In genomic region chr12:93378373-93379310, GRCh38 we compare ENCODE assay signal across 8 cellular contexts. TPM values are rescaled to one million over a fixed set of nuclear protein-coding genes. Genes with fewer than 3 reads are reported as not detected.
DNase-seq lines count a peak whose midpoint lies in the region; ATAC-seq, FAIRE-seq and TF ChIP-seq lines count a peak whose summit lies in the region.

No MANE protein-coding gene starts in this region.

- no TSS peak for BruUV-seq in A673 (replicated peaks; lab: Mats Ljungman, UMichigan)

- POLR2A ChIA-PET in A673 (lab: Charles Lee; ENCODE audit: low non-redundant PET), result no interaction called here

- CTCF ChIA-PET in A673 (lab: Charles Lee), result interaction anchor here (0.6 kb wide), 1 partner anchor 175 kb away, joined by 3 read pairs; no protein-coding TSS in a partner anchor

- FAIRE-seq in GM18507 (lab: Jason Lieb, UNC), result peak; percentile 59

- intact Hi-C loops in A673 (cut with micrococcal nuclease; ENCODE audit: unreplicated experiment), result loop anchor here (5.0 to 10.0 kb wide), 2 partner anchors 154 to 281 kb away; no protein-coding TSS in a partner anchor
- intact Hi-C loops in activated CD4-positive, alpha-beta T cell treated with anti-CD3 and anti-CD28 coated beads, Interleukin-2, amount 10 ng/mL, durations not matched to agents 24 days and 14 days (cut with micrococcal nuclease), result loop anchor here (1.0 to 5.0 kb wide), 5 partner anchors 38 to 451 kb away; partner anchors contain the start of genes EEA1 and UBE2N
- intact Hi-C loops in dendritic cell treated with granulocyte-macrophage colony-stimulating factor and Interleukin-4, amounts not matched to agents 40 ng/mL and 50 ng/mL, for 4 days (cut with micrococcal nuclease), result loop anchor here (5.0 kb wide), 2 partner anchors 281 to 391 kb away; no protein-coding TSS in a partner anchor

- H3K9me3 Mint-ChIP-seq in activated CD4-positive, alpha-beta T cell treated with anti-CD3 and anti-CD28 coated beads, Interleukin-2, amount 10 ng/mL, durations not matched to agents 24 days and 14 days, result no peaks in the 10 kb centered on the region
- H3K9me3 Mint-ChIP-seq in dendritic cell treated with granulocyte-macrophage colony-stimulating factor and Interleukin-4, amounts not matched to agents 40 ng/mL and 50 ng/mL, for 4 days, result no peaks in the 10 kb centered on the region

- WGBS in lung, 2 donors, result 0% methylated on average over 43 to 45 of the region's 45 CpGs

- TF ChIP-seq CTCF in A673 (conservative IDR thresholded peaks at IDR 0.05; ENCODE audit: low read depth, low read length), result no peak
- no peak for TF ChIP-seq CTCF in lung (IDR thresholded peaks at IDR 0.05; ENCODE audit: control extremely low read depth, extremely low read depth)

- peak; percentile 70 for DNase-seq in A673 (ENCODE audit: low spot score)
- no peak for DNase-seq in GM18507 (ENCODE audit: extremely low spot score, insufficient read length, low read depth)
- peak; percentile 37 for DNase-seq in NCI-H460 (ENCODE audit: extremely low read depth, low read depth)
- DNase-seq in activated CD4-positive, alpha-beta T cell treated with anti-CD3 and anti-CD28 coated beads, Interleukin-2, amount 10 ng/mL, durations not matched to agents 24 days and 14 days, result peak; percentile 90
- peak; percentile 51 for DNase-seq in lung (ENCODE audit: low spot score)
- peak; percentile 41 for DNase-seq in stimulated activated CD8-positive, alpha-beta memory T cell treated with anti-CD3 and anti-CD28 coated beads, Interleukin-12 subunit alpha, Interleukin-12 subunit beta, amount 100 ng/mL, for 4 hours (ENCODE audit: low read depth)

- H3K27ac Mint-ChIP-seq in activated CD4-positive, alpha-beta T cell treated with anti-CD3 and anti-CD28 coated beads, Interleukin-2, amount 10 ng/mL, durations not matched to agents 24 days and 14 days, result peak overlapping the region; percentile 100
- H3K27ac Mint-ChIP-seq in dendritic cell treated with granulocyte-macrophage colony-stimulating factor and Interleukin-4, amounts not matched to agents 40 ng/mL and 50 ng/mL, for 4 days, result peak overlapping the region; percentile 95

- H3K27me3 ChIP-seq in A673 (replicated peaks; ENCODE audit: insufficient read depth, low read depth, low read length, poor library complexity) (no peaks in the 10 kb centered on the region), lung (ENCODE audit: control insufficient read depth, insufficient read depth) (no peaks in the 10 kb centered on the region)

- peak overlapping the region; percentile 100 for H3K4me3 Mint-ChIP-seq in activated CD4-positive, alpha-beta T cell treated with anti-CD3 and anti-CD28 coated beads, Interleukin-2, amount 10 ng/mL, durations not matched to agents 24 days and 14 days
- peak overlapping the region; percentile 99 for H3K4me3 Mint-ChIP-seq in dendritic cell treated with granulocyte-macrophage colony-stimulating factor and Interleukin-4, amounts not matched to agents 40 ng/mL and 50 ng/mL, for 4 days

- H3K36me3 Mint-ChIP-seq in activated CD4-positive, alpha-beta T cell treated with anti-CD3 and anti-CD28 coated beads, Interleukin-2, amount 10 ng/mL, durations not matched to agents 24 days and 14 days (ENCODE audit: low read depth), result peaks cover 18% of the 10 kb centered on the region
- peaks cover 19% of the 10 kb centered on the region for H3K36me3 Mint-ChIP-seq in dendritic cell treated with granulocyte-macrophage colony-stimulating factor and Interleukin-4, amounts not matched to agents 40 ng/mL and 50 ng/mL, for 4 days (ENCODE audit: low read depth)

- peak overlapping the region; percentile 81 for H3K27ac ChIP-seq in A673 (ENCODE audit: low read depth, low read length, poor library complexity, severe bottlenecking)
- peak overlapping the region; percentile 90 to 94 for H3K27ac ChIP-seq in lung (ENCODE audit: low read depth in 1 of 2, low read length in 1 of 2)

- H3K27me3 Mint-ChIP-seq in activated CD4-positive, alpha-beta T cell treated with anti-CD3 and anti-CD28 coated beads, Interleukin-2, amount 10 ng/mL, durations not matched to agents 24 days and 14 days, result no peaks in the 10 kb centered on the region
- H3K27me3 Mint-ChIP-seq in dendritic cell treated with granulocyte-macrophage colony-stimulating factor and Interleukin-4, amounts not matched to agents 40 ng/mL and 50 ng/mL, for 4 days, result no peaks in the 10 kb centered on the region

- H3K4me1 Mint-ChIP-seq in activated CD4-positive, alpha-beta T cell treated with anti-CD3 and anti-CD28 coated beads, Interleukin-2, amount 10 ng/mL, durations not matched to agents 24 days and 14 days, result peaks cover 37% of the 10 kb centered on the region
- H3K4me1 Mint-ChIP-seq in dendritic cell treated with granulocyte-macrophage colony-stimulating factor and Interleukin-4, amounts not matched to agents 40 ng/mL and 50 ng/mL, for 4 days (ENCODE audit: low read depth), result peaks cover 62% of the 10 kb centered on the region

- H3K4me3 ChIP-seq in A673 (ENCODE audit: low read depth, low read length, poor library complexity, severe bottlenecking) (peak overlapping the region; percentile 89), lung (peak overlapping the region; percentile 54)

- H3K4me1 ChIP-seq in A673 (ENCODE audit: insufficient read depth, low read length, poor library complexity, severe bottlenecking) (peaks cover 28% of the 10 kb centered on the region), lung (ENCODE audit: control insufficient read depth in 2 of 2, insufficient read depth in 2 of 2, low read length in 2 of 2) (peaks cover 4 to 7% of the 10 kb centered on the region in 2 donors)

- H3K9me3 ChIP-seq in A673 (ENCODE audit: low read depth, low read length, poor library complexity, severe bottlenecking) (no peaks in the 10 kb centered on the region), lung (ENCODE audit: control insufficient read depth in 2 of 2, insufficient read depth in 1 of 2, low read length in 1 of 2) (no peaks in the 10 kb centered on the region)

- H3K36me3 ChIP-seq in A673 (ENCODE audit: insufficient read depth, low read length, poor library complexity, severe bottlenecking) (no peaks in the 10 kb centered on the region), lung (ENCODE audit: control insufficient read depth in 2 of 2, insufficient read depth in 2 of 2, low read length in 2 of 2) (no peaks in the 10 kb centered on the region)

- peak; percentile 31 for ATAC-seq in HG03025 (IDR thresholded peaks at IDR 0.05; ENCODE audit: low FRiP score, unreplicated experiment)
- no peak for ATAC-seq in lung (ENCODE audit: insufficient read depth, low FRiP score)

RNA-seq across cellular contexts. Expression of gene NUDT4, which starts 0.9 kb away (rescaled TPM):
- 79.6 and 93.8 TPM in 2 replicates for total RNA-seq in A673 (2021)
- 96.5 and 101 TPM in 2 replicates for total RNA-seq in NCI-H460 (2014; rRNA removed; shearing (Covaris generic))
- 19.4 and 26.3 TPM in 2 replicates for polyA plus RNA-seq in NCI-H460 (2014; cell fraction: nucleus; rRNA removed)
- 86.6 and 94.5 TPM in 2 replicates for total RNA-seq in activated CD4-positive, alpha-beta T cell treated with anti-CD3 and anti-CD28 coated beads, Interleukin-2, amount 10 ng/mL, durations not matched to agents 24 days and 14 days
- total RNA-seq in lung, result 100 to 1,000 TPM in 1 of 2 donors, 10 to 100 TPM in 1; 54.7 to 102 TPM
- polyA plus RNA-seq in lung, result 10 to 100 TPM; 20.8 to 23.8 TPM
